ENCODE assay signal across 18 cellular contexts in the genomic region with DNA sequence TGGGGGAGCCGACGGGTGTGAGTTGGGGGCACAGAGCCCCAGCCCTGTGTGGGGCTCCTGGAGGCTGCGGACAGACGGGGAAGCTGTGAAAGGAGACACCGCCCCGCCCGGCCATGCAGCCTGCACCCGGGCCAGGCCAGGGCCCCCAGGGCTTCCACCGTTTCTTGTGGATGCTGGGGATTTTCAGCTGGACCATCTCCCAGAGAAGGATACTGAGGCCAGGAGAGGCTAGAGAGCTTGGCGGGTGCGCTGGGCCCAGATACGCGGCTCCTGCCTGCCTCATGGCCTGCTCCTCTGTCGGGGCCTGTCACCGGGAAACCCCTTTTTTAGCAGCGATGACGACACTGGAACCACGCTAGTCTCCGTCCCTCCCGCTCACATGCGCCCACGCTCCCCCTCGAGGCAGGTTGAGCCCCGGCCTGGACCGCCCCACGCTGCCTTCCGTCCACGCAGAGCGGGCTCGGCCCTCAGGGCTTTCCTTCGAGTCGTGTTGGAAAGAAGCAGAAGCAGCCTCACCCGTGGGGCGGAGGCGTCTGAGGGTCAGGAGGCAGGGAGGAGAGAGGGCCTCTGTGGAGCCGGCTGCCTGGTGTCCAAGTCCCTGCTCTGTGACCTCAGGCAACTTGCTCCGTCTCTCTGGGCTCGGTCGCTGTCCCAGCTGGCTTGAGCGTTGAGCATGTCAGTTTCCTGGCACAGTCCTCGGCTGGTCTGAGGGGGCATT. TPM values are rescaled to one million over a fixed set of nuclear protein-coding genes. Genes with fewer than 3 reads are reported as not detected.
DNase-seq lines count a peak whose midpoint lies in the region; ATAC-seq, FAIRE-seq and TF ChIP-seq lines count a peak whose summit lies in the region.
"Had no signal": no experiment of that assay in that cellular context is flagged by ENCODE, and none has a peak within 500 bp of the region (broad histone marks: within the 10 kb centered on the region; RNA-seq: fewer than 3 reads in every experiment).

No MANE protein-coding gene starts in this region.

- no peak overlapping the region for H3K27ac Mint-ChIP-seq in stimulated activated naive CD8-positive, alpha-beta T cell treated with anti-CD3 and anti-CD28 coated beads, Interleukin-15, amount 100 ng/mL, for 72 hours
- H3K27ac Mint-ChIP-seq: activated CD4-positive, alpha-beta T cell treated with anti-CD3 and anti-CD28 coated beads, Interleukin-2, amount 10 ng/mL, durations not matched to agents 24 days and 14 days; activated T-helper 1 cell treated with anti-CD3 and anti-CD28 coated beads, Interleukin-12 subunit alpha, Interleukin-12 subunit beta, Interleukin-2, Interleukin-4 antibody, amounts not matched to agents 30 ng/mL and 10 ng/mL and 1 ng/mL, durations not matched to agents 14 hours and 24 hours and 36 hours; HFFc6 had no signal

- peaks cover 3% of the 10 kb centered on the region for H3K79me2 ChIP-seq in keratinocyte (ENCODE audit: control insufficient read depth, insufficient read depth, low read length)

- H3K27ac ChIP-seq in 22Rv1 (peak overlapping the region; percentile 46), keratinocyte (ENCODE audit: control insufficient read depth, insufficient read depth, low read length) (peak overlapping the region; percentile 0), dorsolateral prefrontal cortex (no peak overlapping the region)
- H3K27ac ChIP-seq: HL-60, upper lobe of right lung had no signal

- H4K20me1 ChIP-seq in keratinocyte (ENCODE audit: control insufficient read depth, extremely low read depth, insufficient read depth, low read length) = no peaks in the 10 kb centered on the region

- no peak for ATAC-seq in stimulated activated naive CD8-positive, alpha-beta T cell treated with anti-CD3 and anti-CD28 coated beads, Interleukin-15, amount 100 ng/mL, for 72 hours
- ATAC-seq: upper lobe of right lung had no signal

- no peak overlapping the region for H3K4me2 ChIP-seq in keratinocyte (ENCODE audit: control insufficient read depth, extremely low read depth, insufficient read depth, low read depth, low read length)

- DNase-seq in NT2/D1 (ENCODE audit: low read depth, low spot score) = no peak
- no peak for DNase-seq in keratinocyte (ENCODE audit: low read depth, low spot score)
- no peak for DNase-seq in Kasumi-1 (lab: John Stamatoyannopoulos, UW)
- no peak for DNase-seq in stimulated activated naive CD8-positive, alpha-beta T cell treated with anti-CD3 and anti-CD28 coated beads, Interleukin-15, amount 100 ng/mL, for 72 hours
- no peak for DNase-seq in dorsolateral prefrontal cortex
- DNase-seq: activated CD4-positive, alpha-beta T cell treated with anti-CD3 and anti-CD28 coated beads, Interleukin-2, amount 10 ng/mL, durations not matched to agents 24 days and 14 days; anterior cingulate cortex; HFFc6; NCI-H1694 treated with DMSO at 0.1 percent for 48 hours; NCI-H510A; Peyer's patch; upper lobe of right lung had no signal

- H3K9me1 ChIP-seq in keratinocyte (ENCODE audit: control insufficient read depth, extremely low read depth, insufficient read depth, low read length) = no peaks in the 10 kb centered on the region

- intact Hi-C loops in dorsolateral prefrontal cortex (cut with DNase I) = no loop called here

- TF ChIP-seq CTCF in 22Rv1 (IDR thresholded peaks at IDR 0.05) (no peak), keratinocyte (optimal IDR thresholded peaks at IDR 0.05 in 1 of 3, IDR thresholded peaks at IDR 0.05 in 1 of 3, conservative IDR thresholded peaks at IDR 0.05 in 1 of 3; ENCODE audit: extremely low read depth in 1 of 3, insufficient read depth in 2 of 3, low read length in 3 of 3) (no peak), dorsolateral prefrontal cortex (IDR thresholded peaks at IDR 0.05 in 54 of 56, conservative IDR thresholded peaks at IDR 0.05 in 2 of 56; ENCODE audit: low read depth in 1 of 56, partially characterized antibody in 56 of 56) (no peak)

- peaks cover 12% of the 10 kb centered on the region for H3K4me1 Mint-ChIP-seq in stimulated activated naive CD8-positive, alpha-beta T cell treated with anti-CD3 and anti-CD28 coated beads, Interleukin-15, amount 100 ng/mL, for 72 hours
- H3K4me1 Mint-ChIP-seq: activated CD4-positive, alpha-beta T cell treated with anti-CD3 and anti-CD28 coated beads, Interleukin-2, amount 10 ng/mL, durations not matched to agents 24 days and 14 days had no signal

- no peak for FAIRE-seq in keratinocyte (lab: Jason Lieb, UNC)
- FAIRE-seq: frontal cortex, pancreas had no signal

- dilution Hi-C loops in keratinocyte (cut with MboI; ENCODE audit: extremely low pct_ligation_motif_present, low sequenced_read_pairs) = no loop called here

- H2AFZ ChIP-seq in keratinocyte (ENCODE audit: control insufficient read depth, low read length) = no peak overlapping the region

- H3K4me1 ChIP-seq in NT2/D1 (ENCODE audit: insufficient read depth, insufficient read length) (peaks cover 8% of the 10 kb centered on the region), keratinocyte (ENCODE audit: control insufficient read depth, extremely low read depth, insufficient read depth, low read length) (peaks cover 18% of the 10 kb centered on the region)
- H3K4me1 ChIP-seq: upper lobe of right lung had no signal

- H3K9me3 Mint-ChIP-seq in stimulated activated naive CD8-positive, alpha-beta T cell treated with anti-CD3 and anti-CD28 coated beads, Interleukin-15, amount 100 ng/mL, for 72 hours = no peaks in the 10 kb centered on the region
- H3K9me3 Mint-ChIP-seq: activated CD4-positive, alpha-beta T cell treated with anti-CD3 and anti-CD28 coated beads, Interleukin-2, amount 10 ng/mL, durations not matched to agents 24 days and 14 days; activated T-helper 1 cell treated with anti-CD3 and anti-CD28 coated beads, Interleukin-12 subunit alpha, Interleukin-12 subunit beta, Interleukin-2, Interleukin-4 antibody, amounts not matched to agents 30 ng/mL and 10 ng/mL and 1 ng/mL, durations not matched to agents 14 hours and 24 hours and 36 hours; HFFc6 had no signal

- no peaks in the 10 kb centered on the region for H3K27me3 Mint-ChIP-seq in stimulated activated naive CD8-positive, alpha-beta T cell treated with anti-CD3 and anti-CD28 coated beads, Interleukin-15, amount 100 ng/mL, for 72 hours
- H3K27me3 Mint-ChIP-seq: activated CD4-positive, alpha-beta T cell treated with anti-CD3 and anti-CD28 coated beads, Interleukin-2, amount 10 ng/mL, durations not matched to agents 24 days and 14 days had no signal

- peak overlapping the region; percentile 61 for H3K9ac ChIP-seq in NT2/D1 (ENCODE audit: insufficient read length, low read depth)
- H3K9ac ChIP-seq in keratinocyte (ENCODE audit: control insufficient read depth, extremely low read depth, insufficient read depth, low read length) = peak overlapping the region; percentile 53

- no peak overlapping the region for H3K4me3 ChIP-seq in NT2/D1 (ENCODE audit: insufficient read length, low read depth)
- no peak overlapping the region for H3K4me3 ChIP-seq in keratinocyte (ENCODE audit: control insufficient read depth in 2 of 3, extremely low read depth in 1 of 3, insufficient read depth in 2 of 3, low read depth in 1 of 3, low read length in 3 of 3)
- H3K4me3 ChIP-seq in dorsolateral prefrontal cortex = no peak overlapping the region
- H3K4me3 ChIP-seq: pancreas, Peyer's patch, upper lobe of right lung had no signal

- peaks cover 48% of the 10 kb centered on the region for H3K36me3 ChIP-seq in NT2/D1 (ENCODE audit: insufficient read depth, insufficient read length, low read length)
- H3K36me3 ChIP-seq in keratinocyte (ENCODE audit: control insufficient read depth in 2 of 2, extremely low read depth in 1 of 2, insufficient read depth in 2 of 2, low read length in 2 of 2) = peaks cover 0 to 10% of the 10 kb centered on the region in 2 experiments

- H3K9me3 ChIP-seq in NT2/D1 (ENCODE audit: insufficient read depth, low read length) = no peaks in the 10 kb centered on the region
- no peaks in the 10 kb centered on the region for H3K9me3 ChIP-seq in keratinocyte (ENCODE audit: control insufficient read depth, low read depth, low read length)
- H3K9me3 ChIP-seq: pancreas, Peyer's patch, upper lobe of right lung had no signal

- H3K27me3 ChIP-seq in NT2/D1 (ENCODE audit: insufficient read depth, insufficient read length) (no peaks in the 10 kb centered on the region), keratinocyte (ENCODE audit: control insufficient read depth, extremely low read depth, insufficient read depth, low read length) (no peaks in the 10 kb centered on the region), dorsolateral prefrontal cortex (no peaks in the 10 kb centered on the region)
- H3K27me3 ChIP-seq: pancreas, Peyer's patch, upper lobe of right lung had no signal

- H3K4me3 Mint-ChIP-seq in stimulated activated naive CD8-positive, alpha-beta T cell treated with anti-CD3 and anti-CD28 coated beads, Interleukin-15, amount 100 ng/mL, for 72 hours = no peak overlapping the region
- H3K4me3 Mint-ChIP-seq: activated CD4-positive, alpha-beta T cell treated with anti-CD3 and anti-CD28 coated beads, Interleukin-2, amount 10 ng/mL, durations not matched to agents 24 days and 14 days; activated T-helper 1 cell treated with anti-CD3 and anti-CD28 coated beads, Interleukin-12 subunit alpha, Interleukin-12 subunit beta, Interleukin-2, Interleukin-4 antibody, amounts not matched to agents 30 ng/mL and 10 ng/mL and 1 ng/mL, durations not matched to agents 14 hours and 24 hours and 36 hours; HFFc6 had no signal

RNA-seq across cellular contexts. Expression of gene TMEM184A, which starts 11.7 kb away (rescaled TPM):
- polyA plus RNA-seq in keratinocyte = 1.6 to 15.6 TPM (median 2.9 TPM) in 3 replicates
- polyA plus RNA-seq in keratinocyte (2011; ENCODE audit: low read depth) = 6.2 TPM
- polyA plus RNA-seq in keratinocyte (2011; cell fraction: cytosol; rRNA removed) = 2.5 and 3.6 TPM in 2 replicates
- polyA plus RNA-seq in keratinocyte (2011; cell fraction: nucleus; rRNA removed) = 21.3 and 26.8 TPM in 2 replicates
- polyA plus RNA-seq in keratinocyte (2012; ENCODE audit: low replicate concordance) = 2.2 and 17.5 TPM in 2 replicates
- 3.2 to 18.8 TPM (median 8.7 TPM) in 3 replicates for polyA minus RNA-seq in keratinocyte
- 2.3 TPM for polyA minus RNA-seq in keratinocyte (2011; cell fraction: cytosol; rRNA and poly(A)+ RNA removed)
- polyA minus RNA-seq in keratinocyte (2011; cell fraction: nucleus; rRNA and poly(A)+ RNA removed) = 10.5 and 15.3 TPM in 2 replicates
- total RNA-seq in dorsolateral prefrontal cortex = under 1 TPM in 31 of 120 experiments, not detected in 89; 0.07 to 0.85 (median 0.16) TPM
- total RNA-seq: activated CD4-positive, alpha-beta T cell treated with anti-CD3 and anti-CD28 coated beads, Interleukin-2, amount 10 ng/mL, durations not matched to agents 24 days and 14 days; frontal cortex; T-helper 2 cell treated with Interferon-gamma antibody and Interleukin-4, amounts not matched to agents 100 ng/mL and 5 ng/mL, for 36 hours had no signal

RNA-seq across cellular contexts. Expression of gene MAFK, which starts 13.8 kb away (rescaled TPM):
- polyA plus RNA-seq in keratinocyte = 3.8 to 5.9 TPM (median 5.2 TPM) in 3 replicates
- polyA plus RNA-seq in keratinocyte (2011; ENCODE audit: low read depth) = 16.6 TPM
- 1.8 and 7.3 TPM in 2 replicates for polyA plus RNA-seq in keratinocyte (2011; cell fraction: cytosol; rRNA removed)
- polyA plus RNA-seq in keratinocyte (2011; cell fraction: nucleus; rRNA removed) = 12.9 and 18.7 TPM in 2 replicates
- 9.6 and 17.6 TPM in 2 replicates for polyA plus RNA-seq in keratinocyte (2012; ENCODE audit: low replicate concordance)
- polyA minus RNA-seq in keratinocyte = 2.3 to 2.4 TPM (median 2.3 TPM) in 3 replicates
- polyA minus RNA-seq in keratinocyte (2011; cell fraction: cytosol; rRNA and poly(A)+ RNA removed) = 12.1 TPM
- polyA minus RNA-seq in keratinocyte (2011; cell fraction: nucleus; rRNA and poly(A)+ RNA removed) = 5.9 and 8.0 TPM in 2 replicates
- 10 to 100 TPM; 20.6 to 96.7 (median 37.6) TPM for total RNA-seq in dorsolateral prefrontal cortex

RNA-seq across cellular contexts. Expression of gene PSMG3, which starts 25.5 kb away (rescaled TPM):
- polyA plus RNA-seq in keratinocyte = 47.7 to 49.6 TPM (median 48.0 TPM) in 3 replicates
- 12.6 TPM for polyA plus RNA-seq in keratinocyte (2011; ENCODE audit: low read depth)
- 29.4 and 49.1 TPM in 2 replicates for polyA plus RNA-seq in keratinocyte (2011; cell fraction: cytosol; rRNA removed)
- polyA plus RNA-seq in keratinocyte (2011; cell fraction: nucleus; rRNA removed) = 64.3 and 71.0 TPM in 2 replicates
- 35.3 and 49.4 TPM in 2 replicates for polyA plus RNA-seq in keratinocyte (2012; ENCODE audit: low replicate concordance)
- polyA minus RNA-seq in keratinocyte = 11.6 to 20.6 TPM (median 17.0 TPM) in 3 replicates
- polyA minus RNA-seq in keratinocyte (2011; cell fraction: cytosol; rRNA and poly(A)+ RNA removed) = 26.9 TPM
- polyA minus RNA-seq in keratinocyte (2011; cell fraction: nucleus; rRNA and poly(A)+ RNA removed) = 3.0 and 4.5 TPM in 2 replicates
- total RNA-seq in dorsolateral prefrontal cortex = 10 to 100 TPM; 14.7 to 44.6 (median 28.9) TPM

RNA-seq across cellular contexts. Expression of gene INTS1, which starts 40.1 kb away (rescaled TPM):
- polyA plus RNA-seq in keratinocyte = 10.6 to 18.0 TPM (median 14.3 TPM) in 3 replicates
- polyA plus RNA-seq in keratinocyte (2011; ENCODE audit: low read depth) = 10.9 TPM
- 8.1 and 24.4 TPM in 2 replicates for polyA plus RNA-seq in keratinocyte (2011; cell fraction: cytosol; rRNA removed)
- polyA plus RNA-seq in keratinocyte (2011; cell fraction: nucleus; rRNA removed) = 51.1 and 79.6 TPM in 2 replicates
- polyA plus RNA-seq in keratinocyte (2012; ENCODE audit: low replicate concordance) = 35.3 and 50.3 TPM in 2 replicates
- polyA minus RNA-seq in keratinocyte = 23.9 to 68.4 TPM (median 27.1 TPM) in 3 replicates
- 87.1 TPM for polyA minus RNA-seq in keratinocyte (2011; cell fraction: cytosol; rRNA and poly(A)+ RNA removed)
- 61.0 and 78.5 TPM in 2 replicates for polyA minus RNA-seq in keratinocyte (2011; cell fraction: nucleus; rRNA and poly(A)+ RNA removed)
- total RNA-seq in dorsolateral prefrontal cortex = 100 to 1,000 TPM in 104 of 120 experiments, 10 to 100 TPM in 16; 86.1 to 155 (median 115) TPM

Comparison
In these comparisons a context has a peak if more than half of its experiments do, and no peak if none do; other contexts are left out.
1. H3K27ac ChIP-seq: peak in 22Rv1 (single experiment) and keratinocyte (single experiment); none in dorsolateral prefrontal cortex (0 of 59).